25 cellular contexts compared by ENCODE assay signal in genomic region chr1:169565335-169566271, GRCh38. TPM values are rescaled to one million over a fixed set of nuclear protein-coding genes. Genes with fewer than 3 reads are reported as not detected.
DNase-seq lines count a peak whose midpoint lies in the region; ATAC-seq and TF ChIP-seq lines count a peak whose summit lies in the region.
"Had no signal": no experiment of that assay in that cellular context is flagged by ENCODE, and none has a peak within 500 bp of the region (broad histone marks: within the 10 kb centered on the region; RNA-seq: fewer than 3 reads in every experiment).

No MANE protein-coding gene starts in this region.

- H3K4me1 Mint-ChIP-seq in CD4-positive, alpha-beta T cell (ENCODE audit: low read depth), result peaks cover 11% of the 10 kb centered on the region

- H3K36me3 Mint-ChIP-seq in CD4-positive, alpha-beta T cell (ENCODE audit: low read depth), result peaks cover 6% of the 10 kb centered on the region

- POLR2A ChIA-PET in CD4-positive, alpha-beta T cell (lab: Charles Lee), result interaction anchor here (0.9 to 1.3 kb wide), 5 partner anchors 9 to 127 kb away, joined by 3 to 7 read pairs (median 4); no protein-coding TSS in a partner anchor

- H3K9me3 ChIP-seq in CD4-positive, alpha-beta T cell (ENCODE audit: control insufficient read depth, low read length), result no peaks in the 10 kb centered on the region
- H3K9me3 ChIP-seq in body of pancreas (no peaks in the 10 kb centered on the region), right lobe of liver (no peaks in the 10 kb centered on the region), gastrocnemius medialis (no peaks in the 10 kb centered on the region)
- H3K9me3 ChIP-seq: MG63 had no signal

- no peak for ATAC-seq in CD4-positive, alpha-beta T cell (ENCODE audit: poor library complexity)
- peak; percentile 72 for ATAC-seq in body of pancreas
- peak; percentile 50 to 74 (median 64) for ATAC-seq in right lobe of liver
- no peak for ATAC-seq in GM19395 (IDR thresholded peaks at IDR 0.05; ENCODE audit: unreplicated experiment)
- no peak for ATAC-seq in HG03175 (IDR thresholded peaks at IDR 0.05; ENCODE audit: unreplicated experiment)
- no peak for ATAC-seq in GM19463 (IDR thresholded peaks at IDR 0.05; ENCODE audit: unreplicated experiment)
- no peak for ATAC-seq in gastrocnemius medialis
- ATAC-seq: foreskin keratinocyte had no signal

- no peak for TF ChIP-seq CTCF in CD4-positive, alpha-beta T cell (IDR thresholded peaks at IDR 0.05)
- TF ChIP-seq CTCF in body of pancreas (IDR thresholded peaks at IDR 0.05) (no peak), right lobe of liver (IDR thresholded peaks at IDR 0.05) (no peak), gastrocnemius medialis (IDR thresholded peaks at IDR 0.05 in 4 of 5, conservative IDR thresholded peaks at IDR 0.05 in 1 of 5) (no peak)

- H3K27ac Mint-ChIP-seq in CD4-positive, alpha-beta T cell, result peak overlapping the region; percentile 18
- H3K27ac Mint-ChIP-seq: activated CD4-positive, alpha-beta T cell treated with anti-CD3 and anti-CD28 coated beads, Interleukin-2, amount 10 ng/mL, durations not matched to agents 24 days and 14 days; activated naive CD8-positive, alpha-beta T cell treated with anti-CD3 and anti-CD28 coated beads for 36 hours; activated T-helper 2 cell treated with anti-CD3 and anti-CD28 coated beads, Interferon-gamma antibody, Interleukin-2, Interleukin-4, amounts not matched to agents 10 μg/mL and 5 μg/mL and 100 μg/mL, durations not matched to agents 14 hours and 24 hours and 36 hours had no signal

- H3K27me3 ChIP-seq in CD4-positive, alpha-beta T cell (ENCODE audit: control insufficient read depth, insufficient read depth, low read length), result no peaks in the 10 kb centered on the region
- H3K27me3 ChIP-seq in body of pancreas (no peaks in the 10 kb centered on the region), right lobe of liver (no peaks in the 10 kb centered on the region), gastrocnemius medialis (no peaks in the 10 kb centered on the region)

- CTCF ChIA-PET in CD4-positive, alpha-beta T cell (lab: Charles Lee), result interaction anchor here (1.1 kb wide), 1 partner anchor 147 kb away, joined by 5 read pairs; no protein-coding TSS in a partner anchor

- H3K27ac ChIP-seq in CD4-positive, alpha-beta T cell (ENCODE audit: low read depth, low read length), result no peak overlapping the region
- H3K27ac ChIP-seq in body of pancreas, result peak overlapping the region in 2 of 4 donors; percentile 29 to 64
- peak overlapping the region in 2 of 3 donors; percentile 44 to 56 for H3K27ac ChIP-seq in right lobe of liver
- H3K27ac ChIP-seq in gastrocnemius medialis, result no peak overlapping the region
- H3K27ac ChIP-seq: foreskin keratinocyte, HL-60 had no signal

- H3K36me3 ChIP-seq in body of pancreas (replicated peaks in 1 of 2; ENCODE audit: insufficient read depth in 1 of 2, low read depth in 2 of 2) (no peaks in the 10 kb centered on the region), right lobe of liver (peaks cover 0 to 7% (median 2%) of the 10 kb centered on the region in 4 donors), gastrocnemius medialis (no peaks in the 10 kb centered on the region)
- H3K36me3 ChIP-seq: MG63 had no signal

- intact Hi-C loops in CD4-positive, alpha-beta T cell (cut with DNase I, micrococcal nuclease), result no loop called here
- intact Hi-C loops in body of pancreas (cut with DNase I), result no loop called here
- intact Hi-C loops in right lobe of liver (cut with DNase I), result no loop called here
- intact Hi-C loops in gastrocnemius medialis (cut with DNase I; ENCODE audit: low total_unique reads), result no loop called here

- no peak overlapping the region for H3K4me3 Mint-ChIP-seq in CD4-positive, alpha-beta T cell
- H3K4me3 Mint-ChIP-seq: activated CD4-positive, alpha-beta T cell treated with anti-CD3 and anti-CD28 coated beads, Interleukin-2, amount 10 ng/mL, durations not matched to agents 24 days and 14 days; activated naive CD8-positive, alpha-beta T cell treated with anti-CD3 and anti-CD28 coated beads for 36 hours had no signal

- 47 to 54% methylated on average over 3 of the region's 3 CpGs for WGBS in body of pancreas, 2 donors
- 45% methylated on average over 3 of the region's 3 CpGs for WGBS in right lobe of liver (ENCODE audit: insufficient coverage, low coverage, low lambda C conversion rate, missing lambda C conversion rate)

- H3K27me3 Mint-ChIP-seq in CD4-positive, alpha-beta T cell, result no peaks in the 10 kb centered on the region
- H3K27me3 Mint-ChIP-seq: activated CD4-positive, alpha-beta T cell treated with anti-CD3 and anti-CD28 coated beads, Interleukin-2, amount 10 ng/mL, durations not matched to agents 24 days and 14 days; activated naive CD8-positive, alpha-beta T cell treated with anti-CD3 and anti-CD28 coated beads for 36 hours had no signal

- H3K4me3 ChIP-seq in body of pancreas (no peak overlapping the region), right lobe of liver (no peak overlapping the region), gastrocnemius medialis (no peak overlapping the region)
- H3K4me3 ChIP-seq: MG63, smooth muscle cell had no signal

- no peak for TF ChIP-seq POLR2A in body of pancreas (IDR thresholded peaks at IDR 0.05)
- no peak for TF ChIP-seq POLR2A in right lobe of liver (IDR thresholded peaks at IDR 0.05)
- TF ChIP-seq POLR2A in gastrocnemius medialis (IDR thresholded peaks at IDR 0.05), result no peak

- no peak for DNase-seq in CD4-positive, alpha-beta T cell
- DNase-seq in LoVo (ENCODE audit: low spot score) (peak; percentile 9), body of pancreas (no peak), right lobe of liver (no peak), gastrocnemius medialis (no peak)
- DNase-seq: activated CD4-positive, alpha-beta T cell treated with anti-CD3 and anti-CD28 coated beads, Interleukin-2, amount 10 ng/mL, durations not matched to agents 24 days and 14 days; activated CD8-positive, alpha-beta memory T cell treated with anti-CD3 and anti-CD28 coated beads, Interleukin-2, amount 50 U/mL, for 4 hours; activated naive CD8-positive, alpha-beta T cell treated with anti-CD3 and anti-CD28 coated beads for 36 hours; COR-L47; erythroblast; hypothalamus; MG63; NCI-H1436; nucleus accumbens; stimulated activated CD4-positive, alpha-beta T cell treated with anti-CD3 and anti-CD28 coated beads, Interleukin-4, amount 100 ng/mL, for 1 hour; stimulated activated naive CD4-positive, alpha-beta T cell treated with Interleukin-2 at 50 U/mL for 16 hours had no signal

- peaks cover 4% of the 10 kb centered on the region for H3K9me3 Mint-ChIP-seq in CD4-positive, alpha-beta T cell

- H3K4me1 ChIP-seq in body of pancreas, result peaks cover 28% of the 10 kb centered on the region
- H3K4me1 ChIP-seq in right lobe of liver, result peaks cover 0 to 48% (median 19%) of the 10 kb centered on the region in 4 donors
- H3K4me1 ChIP-seq in gastrocnemius medialis, result no peaks in the 10 kb centered on the region
- H3K4me1 ChIP-seq: foreskin keratinocyte had no signal

- in situ Hi-C loops in gastrocnemius medialis (cut with MboI; ENCODE audit: low sequenced_read_pairs in 4 of 4), result loop anchor here in 1 of 4 donors (25.0 kb wide), 1 partner anchor 247 kb away; no protein-coding TSS in a partner anchor

RNA-seq across cellular contexts. Expression of gene F5, which starts 20.7 kb away (rescaled TPM):
- total RNA-seq in CD4-positive, alpha-beta T cell, result 1 to 10 TPM; 5.4 to 6.2 TPM
- total RNA-seq in body of pancreas (1 to 10 TPM in 1 of 2 donors, under 1 TPM in 1; 0.33 to 4.2 TPM), right lobe of liver (100 to 1,000 TPM; 110 to 279 (median 175) TPM), gastrocnemius medialis (under 1 TPM; 0.07 to 0.68 (median 0.22) TPM)
- total RNA-seq: foreskin keratinocyte, lung microvascular endothelial cell, myocyte had no signal

Comparison
In these comparisons a context has a peak if more than half of its experiments do, and no peak if none do; other contexts are left out.
1. ATAC-seq: peak in body of pancreas (single experiment) and right lobe of liver (4 of 4); none in CD4-positive, alpha-beta T cell (single experiment), GM19395 (single experiment), HG03175 (single experiment), GM19463 (single experiment) and gastrocnemius medialis (0 of 2).
2. H3K27ac ChIP-seq: peak in right lobe of liver (2 of 3); none in CD4-positive, alpha-beta T cell (single experiment) and gastrocnemius medialis (0 of 4).
3. RNA of gene F5, which starts 20.7 kb away (total RNA-seq): 110 to 279 TPM in right lobe of liver; 5.4 to 6.2 TPM in CD4-positive, alpha-beta T cell, 0.33 to 4.2 TPM in body of pancreas and 0.07 to 0.68 TPM in gastrocnemius medialis; every median in the first group is over 10 times any median in the second.